In genomic region chr1:52601976-52602327, GRCh38 we compare ENCODE assay signal across 8 cellular contexts. TPM values are rescaled to one million over a fixed set of nuclear protein-coding genes. Genes with fewer than 3 reads are reported as not detected.
DNase-seq lines count a peak whose midpoint lies in the region; ATAC-seq, FAIRE-seq and TF ChIP-seq lines count a peak whose summit lies in the region.

No MANE protein-coding gene starts in this region.

- H3K27ac Mint-ChIP-seq in endodermal cell: no peak overlapping the region
- peak overlapping the region; percentile 77 to 94 (median 92) for H3K27ac Mint-ChIP-seq in naive thymus-derived CD8-positive, alpha-beta T cell

- peak; percentile 7 to 18 for ATAC-seq in naive thymus-derived CD8-positive, alpha-beta T cell
- no peak for ATAC-seq in HG03354 (IDR thresholded peaks at IDR 0.05; ENCODE audit: poor library complexity, severe bottlenecking, unreplicated experiment)

- peaks cover 15% of the 10 kb centered on the region for H3K4me1 Mint-ChIP-seq in endodermal cell
- H3K4me1 Mint-ChIP-seq in naive thymus-derived CD8-positive, alpha-beta T cell: peaks cover 26 to 54% (median 53%) of the 10 kb centered on the region in 4 donors

- H3K4me3 ChIP-seq in AG10803 (ENCODE audit: low read length) (peak overlapping the region; percentile 62), endodermal cell (ENCODE audit: low read length) (peak overlapping the region; percentile 68)

- H3K9me3 Mint-ChIP-seq in endodermal cell: no peaks in the 10 kb centered on the region
- H3K9me3 Mint-ChIP-seq in naive thymus-derived CD8-positive, alpha-beta T cell: no peaks in the 10 kb centered on the region

- TF ChIP-seq CTCF in AG10803 (conservative IDR thresholded peaks at IDR 0.05; ENCODE audit: low read length) (no peak), endodermal cell (conservative IDR thresholded peaks at IDR 0.05) (no peak)

- POLR2A ChIA-PET in naive thymus-derived CD8-positive, alpha-beta T cell (lab: Charles Lee): interaction anchor here (0.6 to 3.3 kb wide), 12 partner anchors 9 to 235 kb away, joined by 3 to 36 read pairs (median 4); partner anchors contain the start of genes SHISAL2A and TUT4

- H3K4me3 Mint-ChIP-seq in endodermal cell: peak overlapping the region; percentile 63
- H3K4me3 Mint-ChIP-seq in naive thymus-derived CD8-positive, alpha-beta T cell: peak overlapping the region; percentile 62 to 90 (median 84)

- H3K27me3 Mint-ChIP-seq in endodermal cell (ENCODE audit: insufficient read depth): peaks cover 81% of the 10 kb centered on the region
- no peaks in the 10 kb centered on the region for H3K27me3 Mint-ChIP-seq in naive thymus-derived CD8-positive, alpha-beta T cell

- peaks cover 13% of the 10 kb centered on the region for H3K36me3 Mint-ChIP-seq in endodermal cell (ENCODE audit: low read depth)
- peaks cover 0 to 13% (median 2%) of the 10 kb centered on the region in 3 donors for H3K36me3 Mint-ChIP-seq in naive thymus-derived CD8-positive, alpha-beta T cell

- no peak overlapping the region for H3K9ac ChIP-seq in endodermal cell (ENCODE audit: extremely low read depth, low read length, poor library complexity, severe bottlenecking)

- no peak for FAIRE-seq in GM19239 (lab: Jason Lieb, UNC)

- no peaks in the 10 kb centered on the region for H3K36me3 ChIP-seq in endodermal cell (ENCODE audit: control insufficient read depth, insufficient read depth, low read length)

- WGBS in endodermal cell (ENCODE audit: insufficient coverage in 1 of 2, insufficient read length in 1 of 2), 2 experiments: 32 to 44% methylated on average over 9 to 22 of the region's 22 CpGs

- H3K27me3 ChIP-seq in endodermal cell (ENCODE audit: control insufficient read depth, insufficient read depth, low read length, poor library complexity, severe bottlenecking): peaks cover 64% of the 10 kb centered on the region

- H3K9me3 ChIP-seq in endodermal cell (ENCODE audit: control insufficient read depth, low read length): no peaks in the 10 kb centered on the region

- no peaks in the 10 kb centered on the region for H3K4me1 ChIP-seq in endodermal cell (ENCODE audit: control insufficient read depth, insufficient read depth, low read length)

- no peak for DNase-seq in AG10803 (ENCODE audit: low read depth)
- peak; percentile 45 for DNase-seq in NCI-H2171 treated with DMSO at 0.1 percent for 48 hours (lab: John Stamatoyannopoulos, UW)
- no peak for DNase-seq in endodermal cell
- no peak for DNase-seq in naive thymus-derived CD8-positive, alpha-beta T cell
- DNase-seq in SHP77 (lab: John Stamatoyannopoulos, UW): no peak
- no peak for DNase-seq in mucosa of gallbladder (ENCODE audit: low spot score)
- DNase-seq in GM19239 (ENCODE audit: insufficient read length, low spot score): no peak

- no peak overlapping the region for H3K27ac ChIP-seq in endodermal cell (ENCODE audit: low read depth, low read length)

RNA-seq across cellular contexts. Expression of gene GPX7, which starts 0.2 kb away (rescaled TPM):
- total RNA-seq in endodermal cell: 10 to 100 TPM; 17.8 to 23.7 TPM
- polyA plus RNA-seq in endodermal cell (2013, experiment 1 of 2): 49.4 TPM
- polyA plus RNA-seq in endodermal cell (2013, experiment 2 of 2): 45.7 TPM
- total RNA-seq in naive thymus-derived CD8-positive, alpha-beta T cell: 10 to 100 TPM; 25.0 to 30.4 TPM
- 10 to 100 TPM; 30.2 to 34.5 (median 30.3) TPM for polyA plus RNA-seq in naive thymus-derived CD8-positive, alpha-beta T cell
- 8.6 TPM for total RNA-seq in mucosa of gallbladder

RNA-seq across cellular contexts. Expression of gene SHISAL2A, which starts 31.0 kb away (rescaled TPM):
- total RNA-seq in endodermal cell (1 to 10 TPM; 1.5 to 5.3 TPM), mucosa of gallbladder (3.2 TPM)
- polyA plus RNA-seq in endodermal cell (2013, experiment 1 of 2): 1.1 TPM
- 1.4 TPM for polyA plus RNA-seq in endodermal cell (2013, experiment 2 of 2)
- total RNA-seq in naive thymus-derived CD8-positive, alpha-beta T cell: 10 to 100 TPM; 83.4 to 89.0 TPM
- 10 to 100 TPM in 1 of 3 donors, 1 to 10 TPM in 2; 7.1 to 12.1 (median 7.9) TPM for polyA plus RNA-seq in naive thymus-derived CD8-positive, alpha-beta T cell

RNA-seq across cellular contexts. Expression of gene TUT4, which starts 49.1 kb away (rescaled TPM):
- total RNA-seq in endodermal cell (100 to 1,000 TPM; 131 to 170 TPM), mucosa of gallbladder (40.3 TPM)
- polyA plus RNA-seq in endodermal cell (2013, experiment 1 of 2): 85.3 TPM
- 95.6 TPM for polyA plus RNA-seq in endodermal cell (2013, experiment 2 of 2)
- total RNA-seq in naive thymus-derived CD8-positive, alpha-beta T cell: 100 to 1,000 TPM; 171 to 178 TPM
- 10 to 100 TPM; 31.6 to 40.9 (median 32.7) TPM for polyA plus RNA-seq in naive thymus-derived CD8-positive, alpha-beta T cell

Comparison
In these comparisons a context has a peak if more than half of its experiments do, and no peak if none do; other contexts are left out.
1. RNA of gene SHISAL2A, which starts 31.0 kb away (total RNA-seq): 83.4 to 89.0 TPM in naive thymus-derived CD8-positive, alpha-beta T cell; 1.5 to 5.3 TPM in endodermal cell and 3.2 TPM in mucosa of gallbladder (single experiment); every median in the first group is over 10 times any median in the second.